ENCODE assay signal across 8 cellular contexts in the genomic region with DNA sequence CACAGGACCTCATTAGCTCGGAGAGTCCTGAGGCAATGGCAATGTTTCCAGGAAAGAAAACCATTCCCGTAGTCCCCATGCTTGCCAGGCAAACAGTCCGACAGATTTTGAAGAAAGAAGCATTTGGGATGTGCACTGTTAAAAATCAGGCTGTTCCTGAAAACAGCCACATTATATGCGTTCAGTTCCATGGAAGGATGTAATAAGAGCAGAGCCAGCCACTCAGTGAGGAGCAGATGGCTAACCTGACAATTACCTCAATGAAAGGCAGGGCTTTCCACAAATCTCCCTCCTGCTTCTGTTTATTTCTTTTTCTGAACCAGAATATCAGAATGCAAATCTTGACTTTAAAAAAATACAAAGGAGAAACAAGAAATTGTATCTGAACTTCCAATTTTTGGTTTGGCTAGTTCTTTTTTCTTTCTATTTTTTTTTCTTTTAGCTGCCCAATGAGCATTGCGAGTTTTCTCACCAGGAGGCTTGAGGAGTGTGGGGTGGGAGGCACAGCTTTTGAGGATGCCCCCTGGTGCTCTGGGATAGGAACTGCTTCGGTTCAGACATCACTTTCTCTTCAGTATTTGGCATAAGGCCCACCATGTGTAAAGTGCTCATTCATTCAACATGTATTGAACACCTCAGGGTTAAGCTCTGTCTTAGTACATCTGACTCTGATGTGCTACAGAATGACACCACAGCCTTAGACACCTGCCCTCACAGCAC.
A peak's percentile ranks its signal among the peaks of the same experiment; 100 is the strongest.
DNase-seq lines count a peak whose midpoint lies in the region; ATAC-seq and TF ChIP-seq lines count a peak whose summit lies in the region.

No MANE protein-coding gene starts in this region.

- no peak overlapping the region for H3K4me3 ChIP-seq in astrocyte of the spinal cord (ENCODE audit: low read depth, low read length)

- DNase-seq in NOMO-1 (lab: John Stamatoyannopoulos, UW; ENCODE audit: unreplicated experiment in 2 of 2): peak; percentile 36 to 48
- no peak for DNase-seq in NOMO-1 treated with dmso at 0.1 percent for 144 hours (lab: John Stamatoyannopoulos, UW; ENCODE audit: unreplicated experiment)
- peak; percentile 94 for DNase-seq in NAMALWA (ENCODE audit: low spot score)
- DNase-seq in T follicular helper cell (ENCODE audit: low read depth): peak; percentile 33
- peak; percentile 72 for DNase-seq in astrocyte of the spinal cord (ENCODE audit: low read depth, low spot score)
- DNase-seq in iris pigment epithelial cell (ENCODE audit: low read depth): peak; percentile 84
- peak; percentile 14 for DNase-seq in stimulated activated CD8-positive, alpha-beta memory T cell treated with anti-CD3 and anti-CD28 coated beads, Interleukin-15, amount 100 ng/mL, for 1 hour (ENCODE audit: low read depth)

- in situ Hi-C loops in astrocyte of the spinal cord (cut with HindIII; ENCODE audit: low sequenced_read_pairs): no loop called here

- ATAC-seq in HG02610 (IDR thresholded peaks at IDR 0.05; ENCODE audit: unreplicated experiment): peak; percentile 82

- peak; percentile 72 for TF ChIP-seq CTCF in astrocyte of the spinal cord (IDR thresholded peaks at IDR 0.05; ENCODE audit: low read depth, low read length)
